11 cellular contexts compared by ENCODE assay signal in the genomic region with DNA sequence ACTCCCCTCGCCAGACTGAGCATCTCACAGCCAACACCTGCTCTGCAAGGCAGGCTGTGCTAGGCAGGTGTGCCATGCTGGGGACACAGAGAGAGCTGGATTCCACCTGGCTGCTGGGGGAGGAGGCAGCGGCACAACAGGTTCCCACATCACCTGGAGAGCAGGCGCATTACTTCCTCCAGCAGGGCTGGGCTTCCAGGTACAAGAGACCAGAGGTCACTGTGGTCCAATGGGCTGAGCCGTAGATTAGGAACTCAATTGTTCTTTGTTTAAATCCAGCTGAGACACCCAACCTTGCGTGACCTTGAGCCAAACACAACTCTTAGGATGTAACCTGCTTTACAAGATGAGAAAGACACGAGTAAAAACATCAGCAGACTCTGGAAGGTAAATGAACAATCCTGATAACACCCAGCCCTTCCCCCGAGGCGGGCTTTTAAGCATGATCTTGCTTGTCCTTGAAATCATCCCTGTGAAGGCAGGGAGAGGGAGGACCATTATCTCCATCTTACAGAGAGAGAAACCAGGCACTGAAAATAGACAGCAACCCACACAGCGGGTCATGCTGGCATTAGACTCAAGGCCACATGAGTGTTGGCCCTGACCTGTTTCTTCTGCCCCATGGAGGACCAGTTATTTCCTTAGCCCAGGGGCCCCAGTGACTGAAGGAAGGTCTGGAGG.
DNase-seq lines count a peak whose midpoint lies in the region; ATAC-seq, FAIRE-seq and TF ChIP-seq lines count a peak whose summit lies in the region.
"Had no signal": no experiment of that assay in that cellular context is flagged by ENCODE, and none has a peak within 500 bp of the region (broad histone marks: within the 10 kb centered on the region; RNA-seq: fewer than 3 reads in every experiment).

No MANE protein-coding gene starts in this region.

- H3K4me3 Mint-ChIP-seq in immature natural killer cell, result no peak overlapping the region
- H3K4me3 Mint-ChIP-seq: T-helper 1 cell treated with Interleukin-12 subunit alpha and Interleukin-12 subunit beta and Interleukin-4 antibody, amounts not matched to agents 30 μg/mL and 1 μg/mL, for 36 hours had no signal

- H3K4me1 ChIP-seq in heart left ventricle (peaks cover 0 to 39% (median 19%) of the 10 kb centered on the region in 12 donors), PC-9 (replicated peaks; ENCODE audit: insufficient read depth) (peaks cover 34% of the 10 kb centered on the region), keratinocyte (ENCODE audit: control insufficient read depth, extremely low read depth, insufficient read depth, low read length) (peaks cover 27% of the 10 kb centered on the region), transverse colon (peaks cover 4 to 16% (median 12%) of the 10 kb centered on the region in 4 donors)

- CTCF ChIA-PET in PC-9 (lab: Charles Lee), result no interaction called here

- H3K79me2 ChIP-seq in PC-9 (ENCODE audit: low read depth) (no peaks in the 10 kb centered on the region), keratinocyte (ENCODE audit: control insufficient read depth, insufficient read depth, low read length) (no peaks in the 10 kb centered on the region)

- no peak overlapping the region for H3K27ac Mint-ChIP-seq in immature natural killer cell
- H3K27ac Mint-ChIP-seq: T-helper 1 cell treated with Interleukin-12 subunit alpha and Interleukin-12 subunit beta and Interleukin-4 antibody, amounts not matched to agents 30 μg/mL and 1 μg/mL, for 36 hours had no signal

- peak overlapping the region in 10 of 12 donors; percentile 34 to 87 (median 78) for H3K27ac ChIP-seq in heart left ventricle
- peak overlapping the region; percentile 86 for H3K27ac ChIP-seq in PC-9
- H3K27ac ChIP-seq in keratinocyte (ENCODE audit: control insufficient read depth, insufficient read depth, low read length), result peak overlapping the region; percentile 19
- peak overlapping the region; percentile 45 to 79 (median 58) for H3K27ac ChIP-seq in transverse colon

- H3K4me1 Mint-ChIP-seq in immature natural killer cell, result peaks cover 0 to 9% of the 10 kb centered on the region in 2 donors

- H3K9me3 Mint-ChIP-seq in immature natural killer cell, result no peaks in the 10 kb centered on the region
- H3K9me3 Mint-ChIP-seq: T-helper 1 cell treated with Interleukin-12 subunit alpha and Interleukin-12 subunit beta and Interleukin-4 antibody, amounts not matched to agents 30 μg/mL and 1 μg/mL, for 36 hours had no signal

- H3K27me3 ChIP-seq in heart left ventricle, result no peaks in the 10 kb centered on the region
- H3K27me3 ChIP-seq in PC-9 (ENCODE audit: insufficient read depth, low read depth), result no peaks in the 10 kb centered on the region
- H3K27me3 ChIP-seq in keratinocyte (ENCODE audit: control insufficient read depth, extremely low read depth, insufficient read depth, low read length), result no peaks in the 10 kb centered on the region
- H3K27me3 ChIP-seq in transverse colon, result no peaks in the 10 kb centered on the region

- H3K4me3 ChIP-seq in heart left ventricle (no peak overlapping the region), PC-9 (no peak overlapping the region), keratinocyte (ENCODE audit: control insufficient read depth in 2 of 3, extremely low read depth in 1 of 3, insufficient read depth in 2 of 3, low read depth in 1 of 3, low read length in 3 of 3) (no peak overlapping the region), transverse colon (no peak overlapping the region)

- WGBS in heart left ventricle, 4 donors, result 68 to 87% (median 81%) methylated on average over 7 to 9 of the region's 9 CpGs
- 59 to 61% methylated on average over 6 to 9 of the region's 9 CpGs for WGBS in transverse colon (ENCODE audit: low coverage in 1 of 2), 2 donors

- FAIRE-seq in keratinocyte (lab: Jason Lieb, UNC), result no peak
- FAIRE-seq: bronchial epithelial cell had no signal

- H3K9me3 ChIP-seq in heart left ventricle (no peaks in the 10 kb centered on the region), PC-9 (ENCODE audit: insufficient read depth, low read depth) (no peaks in the 10 kb centered on the region), keratinocyte (ENCODE audit: control insufficient read depth, low read depth, low read length) (no peaks in the 10 kb centered on the region), transverse colon (no peaks in the 10 kb centered on the region)

- no TSS peak for BruUV-seq in PC-9 (replicated peaks; lab: Mats Ljungman, UMichigan)

- no peak for TF ChIP-seq EP300 in transverse colon (IDR thresholded peaks at IDR 0.05; ENCODE audit: low read depth)

- no peak for TF ChIP-seq CTCF in heart left ventricle (IDR thresholded peaks at IDR 0.05)
- TF ChIP-seq CTCF in PC-9 (conservative IDR thresholded peaks at IDR 0.05), result no peak
- no peak for TF ChIP-seq CTCF in keratinocyte (optimal IDR thresholded peaks at IDR 0.05 in 1 of 3, IDR thresholded peaks at IDR 0.05 in 1 of 3, conservative IDR thresholded peaks at IDR 0.05 in 1 of 3; ENCODE audit: extremely low read depth in 1 of 3, insufficient read depth in 2 of 3, low read length in 3 of 3)
- no peak for TF ChIP-seq CTCF in transverse colon (IDR thresholded peaks at IDR 0.05)
- no peak for TF ChIP-seq CTCF in GM13976 (IDR thresholded peaks at IDR 0.05; ENCODE audit: borderline replicate concordance, control extremely low read depth, extremely low read depth, insufficient read depth, missing control alignments)

- H4K20me1 ChIP-seq in PC-9 (ENCODE audit: insufficient read depth) (no peaks in the 10 kb centered on the region), keratinocyte (ENCODE audit: control insufficient read depth, extremely low read depth, insufficient read depth, low read length) (no peaks in the 10 kb centered on the region)

- H3F3A ChIP-seq in PC-9 (ENCODE audit: insufficient read depth, low read depth), result peaks cover 8% of the 10 kb centered on the region

- ATAC-seq in heart left ventricle, result no peak
- ATAC-seq in GM18498 (IDR thresholded peaks at IDR 0.05; ENCODE audit: unreplicated experiment), result no peak

- H2AFZ ChIP-seq in PC-9, result 0 out of 2 replicates have a peak overlapping the region, but pooled peaks have one; percentile 78
- H2AFZ ChIP-seq in keratinocyte (ENCODE audit: control insufficient read depth, low read length), result no peak overlapping the region

- POLR2A ChIA-PET in PC-9 (lab: Charles Lee; ENCODE audit: unreplicated experiment), result no interaction called here

- in situ Hi-C loops in transverse colon (cut with MboI; ENCODE audit: low pct_ligation_motif_present in 1 of 4, low pct_unique_long_range_greater_than_20kb in 1 of 4, low sequenced_read_pairs in 3 of 4), result no loop called here
- in situ Hi-C loops in GM13976 (cut with MboI; ENCODE audit: low sequenced_read_pairs, unreplicated experiment), result no loop called here

- H3K9ac ChIP-seq in keratinocyte (ENCODE audit: control insufficient read depth, extremely low read depth, insufficient read depth, low read length), result no peak overlapping the region

- intact Hi-C loops in heart left ventricle (cut with DNase I) (loop anchor here in 5 of 10 donors (5.0 to 10.0 kb wide), 3 partner anchors 144 to 354 kb away; no protein-coding TSS in a partner anchor), cardiac septum (cut with DNase I) (no loop called here), PC-9 (cut with micrococcal nuclease; ENCODE audit: unreplicated experiment) (no loop called here), transverse colon (cut with DNase I; ENCODE audit: low total_unique reads) (no loop called here)

- dilution Hi-C loops in keratinocyte (cut with MboI; ENCODE audit: extremely low pct_ligation_motif_present, low sequenced_read_pairs), result no loop called here

- DNase-seq in heart left ventricle, result no peak
- no peak for DNase-seq in cardiac septum (ENCODE audit: low spot score)
- DNase-seq in PC-9, result no peak
- no peak for DNase-seq in keratinocyte (ENCODE audit: low read depth, low spot score)
- peak; percentile 75 for DNase-seq in transverse colon
- no peak for DNase-seq in immature natural killer cell
- DNase-seq in GM13976 (ENCODE audit: low spot score), result no peak
- DNase-seq: activated gamma-delta T cell treated with Interleukin-2 at 50 U/mL for 16 hours had no signal

- peaks cover 0 to 6% (median 1%) of the 10 kb centered on the region in 3 donors for H3K27me3 Mint-ChIP-seq in immature natural killer cell (ENCODE audit: low read depth in 3 of 3)

- peak overlapping the region; percentile 62 for H3K4me2 ChIP-seq in PC-9
- peak overlapping the region; percentile 11 for H3K4me2 ChIP-seq in keratinocyte (ENCODE audit: control insufficient read depth, extremely low read depth, insufficient read depth, low read depth, low read length)

- H3K9me2 ChIP-seq in PC-9 (ENCODE audit: insufficient read depth), result no peaks in the 10 kb centered on the region

- TF ChIP-seq POLR2A in heart left ventricle (IDR thresholded peaks at IDR 0.05), result no peak
- no peak for TF ChIP-seq POLR2A in transverse colon (IDR thresholded peaks at IDR 0.05)

- no peaks in the 10 kb centered on the region for H3K36me3 Mint-ChIP-seq in immature natural killer cell

- no peaks in the 10 kb centered on the region for H3K36me3 ChIP-seq in heart left ventricle
- H3K36me3 ChIP-seq in PC-9 (ENCODE audit: low read depth), result no peaks in the 10 kb centered on the region
- no peaks in the 10 kb centered on the region for H3K36me3 ChIP-seq in keratinocyte (ENCODE audit: control insufficient read depth in 2 of 2, extremely low read depth in 1 of 2, insufficient read depth in 2 of 2, low read length in 2 of 2)
- no peaks in the 10 kb centered on the region for H3K36me3 ChIP-seq in transverse colon

- no peaks in the 10 kb centered on the region for H3K9me1 ChIP-seq in keratinocyte (ENCODE audit: control insufficient read depth, extremely low read depth, insufficient read depth, low read length)

Comparison
In these comparisons a context has a peak if more than half of its experiments do, and no peak if none do; other contexts are left out.
1. H3K27ac ChIP-seq: peak in every context shown above with its lines; median percentile 86 in PC-9; 78 in heart left ventricle; 58 in transverse colon; 19 in keratinocyte.